ENCODE assay signal across 1 cellular context in the genomic region with DNA sequence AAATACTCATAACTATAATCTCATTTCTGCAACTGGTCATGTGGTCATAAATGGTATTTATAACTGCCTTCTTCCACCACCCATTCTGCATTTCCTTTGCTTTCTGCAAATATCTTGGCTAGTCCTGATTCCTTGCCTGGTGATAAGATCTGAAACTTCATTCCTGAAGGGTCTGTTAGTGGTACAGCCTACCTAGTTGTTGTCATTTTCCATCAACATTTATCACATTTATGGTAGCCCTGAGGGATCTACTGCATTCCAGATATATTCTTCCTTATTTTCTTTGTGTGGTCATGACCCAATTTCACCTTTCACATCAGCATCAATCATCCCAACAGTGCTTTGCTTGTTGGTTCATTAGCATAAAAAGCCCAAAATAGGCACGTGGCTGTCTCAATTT.
TF ChIP-seq lines count a peak whose summit lies in the region.

No MANE protein-coding gene starts in this region.

TF ChIP-seq in SK-N-SH treated with all-trans-retinoic acid at 6 μM for 48 hours, 23 proteins besides CTCF, POLR2A, EP300 and RAD21 (continued from another document):
- TF ChIP-seq, protein P1, sequence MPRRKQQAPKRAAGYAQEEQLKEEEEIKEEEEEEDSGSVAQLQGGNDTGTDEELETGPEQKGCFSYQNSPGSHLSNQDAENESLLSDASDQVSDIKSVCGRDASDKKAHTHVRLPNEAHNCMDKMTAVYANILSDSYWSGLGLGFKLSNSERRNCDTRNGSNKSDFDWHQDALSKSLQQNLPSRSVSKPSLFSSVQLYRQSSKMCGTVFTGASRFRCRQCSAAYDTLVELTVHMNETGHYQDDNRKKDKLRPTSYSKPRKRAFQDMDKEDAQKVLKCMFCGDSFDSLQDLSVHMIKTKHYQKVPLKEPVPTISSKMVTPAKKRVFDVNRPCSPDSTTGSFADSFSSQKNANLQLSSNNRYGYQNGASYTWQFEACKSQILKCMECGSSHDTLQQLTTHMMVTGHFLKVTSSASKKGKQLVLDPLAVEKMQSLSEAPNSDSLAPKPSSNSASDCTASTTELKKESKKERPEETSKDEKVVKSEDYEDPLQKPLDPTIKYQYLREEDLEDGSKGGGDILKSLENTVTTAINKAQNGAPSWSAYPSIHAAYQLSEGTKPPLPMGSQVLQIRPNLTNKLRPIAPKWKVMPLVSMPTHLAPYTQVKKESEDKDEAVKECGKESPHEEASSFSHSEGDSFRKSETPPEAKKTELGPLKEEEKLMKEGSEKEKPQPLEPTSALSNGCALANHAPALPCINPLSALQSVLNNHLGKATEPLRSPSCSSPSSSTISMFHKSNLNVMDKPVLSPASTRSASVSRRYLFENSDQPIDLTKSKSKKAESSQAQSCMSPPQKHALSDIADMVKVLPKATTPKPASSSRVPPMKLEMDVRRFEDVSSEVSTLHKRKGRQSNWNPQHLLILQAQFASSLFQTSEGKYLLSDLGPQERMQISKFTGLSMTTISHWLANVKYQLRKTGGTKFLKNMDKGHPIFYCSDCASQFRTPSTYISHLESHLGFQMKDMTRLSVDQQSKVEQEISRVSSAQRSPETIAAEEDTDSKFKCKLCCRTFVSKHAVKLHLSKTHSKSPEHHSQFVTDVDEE (CRISPR knock-in tag; IDR thresholded peaks at IDR 0.05): peak; percentile 49; the same call in 1 of the 2 replicates
- no peak for TF ChIP-seq RARB (CRISPR knock-in tag; IDR thresholded peaks at IDR 0.05)
- peak; percentile 95 for TF ChIP-seq ISL1 (CRISPR knock-in tag; IDR thresholded peaks at IDR 0.05)
- TF ChIP-seq ZFP30 (CRISPR knock-in tag; IDR thresholded peaks at IDR 0.05): no peak
- TF ChIP-seq, protein P2, sequence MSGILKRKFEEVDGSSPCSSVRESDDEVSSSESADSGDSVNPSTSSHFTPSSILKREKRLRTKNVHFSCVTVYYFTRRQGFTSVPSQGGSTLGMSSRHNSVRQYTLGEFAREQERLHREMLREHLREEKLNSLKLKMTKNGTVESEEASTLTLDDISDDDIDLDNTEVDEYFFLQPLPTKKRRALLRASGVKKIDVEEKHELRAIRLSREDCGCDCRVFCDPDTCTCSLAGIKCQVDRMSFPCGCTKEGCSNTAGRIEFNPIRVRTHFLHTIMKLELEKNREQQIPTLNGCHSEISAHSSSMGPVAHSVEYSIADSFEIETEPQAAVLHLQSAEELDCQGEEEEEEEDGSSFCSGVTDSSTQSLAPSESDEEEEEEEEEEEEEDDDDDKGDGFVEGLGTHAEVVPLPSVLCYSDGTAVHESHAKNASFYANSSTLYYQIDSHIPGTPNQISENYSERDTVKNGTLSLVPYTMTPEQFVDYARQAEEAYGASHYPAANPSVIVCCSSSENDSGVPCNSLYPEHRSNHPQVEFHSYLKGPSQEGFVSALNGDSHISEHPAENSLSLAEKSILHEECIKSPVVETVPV (CRISPR knock-in tag; IDR thresholded peaks at IDR 0.05): no peak
TF ChIP-seq in SK-N-SH treated with all-trans-retinoic acid at 6 μM for 48 hours: peak in this region for 5.
